ENCODE assay signal across 29 cellular contexts in the genomic region with DNA sequence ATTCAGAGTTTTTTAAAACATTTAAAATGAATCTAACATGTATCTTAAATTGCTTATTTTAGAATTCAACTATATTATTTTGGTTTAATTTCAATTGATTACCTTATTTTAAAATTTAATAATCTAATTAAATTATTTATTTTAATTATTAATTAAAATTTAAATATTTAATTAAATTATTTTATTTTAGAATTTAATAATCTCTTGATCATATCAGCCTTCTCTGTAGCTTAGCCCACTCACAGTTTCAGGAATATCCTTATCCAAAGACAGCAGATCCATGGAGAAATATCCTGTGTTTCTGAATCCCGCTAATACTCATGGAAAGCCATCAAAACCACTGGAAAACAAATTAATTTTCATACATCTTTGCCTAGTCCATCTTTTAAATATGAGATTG.
"Had no signal": no experiment of that assay in that cellular context is flagged by ENCODE, and none has a peak within 500 bp of the region (broad histone marks: within the 10 kb centered on the region; RNA-seq: fewer than 3 reads in every experiment).

No MANE protein-coding gene starts in this region.

- ATAC-seq: left colon; left lung; lower lobe of right lung; natural killer cell; right cardiac atrium; sciatic nerve; stimulated activated memory B cell treated with anti-CD40 and anti-IgM and Interleukin-4, amounts not matched to agents 10 μg/mL and 1 μg/mL and 100 μg/mL, for 72 hours; stimulated activated naive CD8-positive, alpha-beta T cell treated with anti-CD3 and anti-CD28 coated beads, Interleukin-15, amount 100 ng/mL, for 72 hours had no signal

- FAIRE-seq: keratinocyte had no signal

- H3K4me1 ChIP-seq: left lung, lower lobe of right lung, neural progenitor cell, prostate gland, spleen, testis, thyroid gland, transverse colon, upper lobe of left lung had no signal

- H3K36me3 ChIP-seq: left lung, lower lobe of right lung, neural progenitor cell, neutrophil, prostate gland, spleen, thyroid gland, transverse colon, upper lobe of left lung had no signal

- H3K4me1 Mint-ChIP-seq: mesothelial cell of epicardium; naive B cell; natural killer cell; nephron progenitor cell; neural progenitor cell; stimulated activated memory B cell treated with anti-CD40 and anti-IgM and Interleukin-4, amounts not matched to agents 10 μg/mL and 1 μg/mL and 100 μg/mL, for 72 hours; stimulated activated naive CD8-positive, alpha-beta T cell treated with anti-CD3 and anti-CD28 coated beads, Interleukin-15, amount 100 ng/mL, for 72 hours had no signal

- H3K27me3 ChIP-seq: left lung, neural progenitor cell, neutrophil, spleen, testis, thyroid gland, transverse colon, upper lobe of left lung had no signal

- H3K27me3 Mint-ChIP-seq: naive B cell; stimulated activated memory B cell treated with anti-CD40 and anti-IgM and Interleukin-4, amounts not matched to agents 10 μg/mL and 1 μg/mL and 100 μg/mL, for 72 hours; stimulated activated naive CD8-positive, alpha-beta T cell treated with anti-CD3 and anti-CD28 coated beads, Interleukin-15, amount 100 ng/mL, for 72 hours had no signal

- H3K9me3 ChIP-seq: lower lobe of right lung, neutrophil, prostate gland, testis, thyroid gland, upper lobe of left lung had no signal

- H2AFZ ChIP-seq: neural progenitor cell had no signal

- H3K4me3 ChIP-seq: left lung, lower lobe of right lung, neural progenitor cell, prostate gland, skin epidermis, spleen, testis, thyroid gland, transverse colon, upper lobe of left lung had no signal

- H3K27ac ChIP-seq: left lung, lower lobe of right lung, neural progenitor cell, neutrophil, prostate gland, skin epidermis, spleen, testis, thyroid gland, transverse colon, upper lobe of left lung had no signal

- H3K27ac Mint-ChIP-seq: mesothelial cell of epicardium; naive B cell; natural killer cell; nephron progenitor cell; neural progenitor cell; stimulated activated memory B cell treated with anti-CD40 and anti-IgM and Interleukin-4, amounts not matched to agents 10 μg/mL and 1 μg/mL and 100 μg/mL, for 72 hours; stimulated activated naive CD8-positive, alpha-beta T cell treated with anti-CD3 and anti-CD28 coated beads, Interleukin-15, amount 100 ng/mL, for 72 hours had no signal

- H3K36me3 Mint-ChIP-seq: naive B cell; natural killer cell; neural progenitor cell; stimulated activated memory B cell treated with anti-CD40 and anti-IgM and Interleukin-4, amounts not matched to agents 10 μg/mL and 1 μg/mL and 100 μg/mL, for 72 hours had no signal

- H3K9ac ChIP-seq: neural progenitor cell had no signal

- H3K9me3 Mint-ChIP-seq: stimulated activated memory B cell treated with anti-CD40 and anti-IgM and Interleukin-4, amounts not matched to agents 10 μg/mL and 1 μg/mL and 100 μg/mL, for 72 hours had no signal

- H3K4me3 Mint-ChIP-seq: mesothelial cell of epicardium; naive B cell; natural killer cell; nephron progenitor cell; neural progenitor cell; stimulated activated memory B cell treated with anti-CD40 and anti-IgM and Interleukin-4, amounts not matched to agents 10 μg/mL and 1 μg/mL and 100 μg/mL, for 72 hours; stimulated activated naive CD8-positive, alpha-beta T cell treated with anti-CD3 and anti-CD28 coated beads, Interleukin-15, amount 100 ng/mL, for 72 hours had no signal

- DNase-seq: hippocampal formation; left colon; left lung; lower lobe of right lung; mesendoderm; naive B cell; natural killer cell; nephron progenitor cell; occipital lobe; retina; right cardiac atrium; spleen; stimulated activated CD4-positive, alpha-beta T cell treated with anti-CD3 and anti-CD28 coated beads, Interleukin-4, amount 100 ng/mL, for 4 hours; stimulated activated CD8-positive, alpha-beta memory T cell treated with anti-CD3 and anti-CD28 coated beads, Interleukin-4, amount 100 ng/mL, for 48 hours; stimulated activated naive CD4-positive, alpha-beta T cell treated with Interleukin-2 at 50 U/mL for 16 hours; stimulated activated naive CD8-positive, alpha-beta T cell treated with anti-CD3 and anti-CD28 coated beads, Interleukin-15, amount 100 ng/mL, for 72 hours; substantia nigra; testis; thyroid gland; transverse colon; upper lobe of left lung had no signal

- H3K4me2 ChIP-seq: neural progenitor cell had no signal
